Comparison of ENCODE assay signal across 13 cellular contexts in the genomic region with DNA sequence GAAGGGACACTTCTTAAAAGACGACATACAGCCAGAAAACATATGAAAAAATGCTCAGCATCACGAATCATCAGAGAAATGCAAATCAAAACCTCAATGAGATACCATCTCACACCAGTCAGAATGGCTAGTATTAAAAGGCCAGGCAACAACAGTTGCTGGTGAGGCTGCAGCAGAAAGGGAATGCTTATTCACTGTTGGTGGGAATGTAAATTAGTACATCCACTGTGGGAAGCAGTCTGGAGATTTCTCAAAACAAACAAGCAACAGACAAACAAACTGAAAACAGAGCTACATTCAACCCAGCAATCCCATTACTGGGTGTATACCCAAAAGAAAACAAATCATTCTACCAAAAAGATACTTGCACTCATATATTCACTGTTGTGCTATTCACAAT.
DNase-seq lines count a peak whose midpoint lies in the region.
"Had no signal": no experiment of that assay in that cellular context is flagged by ENCODE, and none has a peak within 500 bp of the region (broad histone marks: within the 10 kb centered on the region; RNA-seq: fewer than 3 reads in every experiment).

No MANE protein-coding gene starts in this region.

- in situ Hi-C loops in GM23248 (cut with MboI), result no loop called here

- no peaks in the 10 kb centered on the region for H3K4me1 ChIP-seq in GM23248 (ENCODE audit: insufficient read depth)
- H3K4me1 ChIP-seq: A549; BLaER1 treated with 17β-estradiol and CSF1 and Interleukin-3, amounts not matched to agents 10 nM and 100 nM had no signal

- no peaks in the 10 kb centered on the region for H3K27me3 ChIP-seq in GM23248 (replicated peaks; ENCODE audit: insufficient read depth)
- H3K27me3 ChIP-seq: BLaER1 treated with 17β-estradiol and CSF1 and Interleukin-3, amounts not matched to agents 10 nM and 100 nM had no signal

- H3F3A ChIP-seq in GM23248 (ENCODE audit: insufficient read depth), result no peaks in the 10 kb centered on the region

- no peaks in the 10 kb centered on the region for H3K79me2 ChIP-seq in GM23248 (ENCODE audit: insufficient read depth)

- H3K4me2 ChIP-seq in GM23248 (ENCODE audit: unreplicated experiment), result no peak overlapping the region
- H3K4me2 ChIP-seq: A549; BLaER1 treated with 17β-estradiol and CSF1 and Interleukin-3, amounts not matched to agents 10 nM and 100 nM; GM23338 had no signal

- H3K36me3 ChIP-seq in GM23248 (ENCODE audit: low read depth), result no peaks in the 10 kb centered on the region
- H3K36me3 ChIP-seq: BLaER1 treated with 17β-estradiol and CSF1 and Interleukin-3, amounts not matched to agents 10 nM and 100 nM had no signal

- no peak overlapping the region for H3K27ac ChIP-seq in GM23248
- H3K27ac ChIP-seq: A549; BLaER1 treated with 17β-estradiol and CSF1 and Interleukin-3, amounts not matched to agents 10 nM and 100 nM had no signal

- no peaks in the 10 kb centered on the region for H4K20me1 ChIP-seq in GM23248 (ENCODE audit: insufficient read depth)
- H4K20me1 ChIP-seq: BLaER1 treated with 17β-estradiol and CSF1 and Interleukin-3, amounts not matched to agents 10 nM and 100 nM had no signal

- H2AFZ ChIP-seq in GM23248, result no peak overlapping the region
- H2AFZ ChIP-seq: GM23338 had no signal

- H3K9me2 ChIP-seq in GM23248 (ENCODE audit: insufficient read depth), result no peaks in the 10 kb centered on the region

- no peaks in the 10 kb centered on the region for H3K9me3 ChIP-seq in GM23248 (ENCODE audit: low read depth)
- H3K9me3 ChIP-seq: A549 had no signal

- H3K9ac ChIP-seq in GM23248, result no peak overlapping the region
- H3K9ac ChIP-seq: BLaER1 treated with 17β-estradiol and CSF1 and Interleukin-3, amounts not matched to agents 10 nM and 100 nM had no signal

- H3K4me3 ChIP-seq in GM23248, result no peak overlapping the region
- H3K4me3 ChIP-seq: A549; BLaER1 treated with 17β-estradiol and CSF1 and Interleukin-3, amounts not matched to agents 10 nM and 100 nM; GM12878; GM23338 had no signal

- DNase-seq in GM23248 (peak; percentile 5), astrocyte of the hippocampus (ENCODE audit: low read depth, low spot score) (peak; percentile 68), myocyte (ENCODE audit: low read depth) (peak; percentile 24), nucleus accumbens (lab: John Stamatoyannopoulos, UW) (no peak), RKO (ENCODE audit: low spot score) (no peak), occipital lobe (lab: John Stamatoyannopoulos, UW) (no peak)
- DNase-seq: CD4-positive, CD25-positive, alpha-beta regulatory T cell; DMS53; H7 had no signal

- 38 to 40% methylated on average over 2 of the region's 2 CpGs for WGBS in GM23248 (ENCODE audit: low coverage in 1 of 2, low lambda C conversion rate in 2 of 2, missing lambda C conversion rate in 2 of 2), 2 experiments

Comparison
In these comparisons a context has a peak if more than half of its experiments do, and no peak if none do; other contexts are left out.
1. DNase-seq: peak in GM23248 (single experiment), astrocyte of the hippocampus (single experiment) and myocyte (single experiment); none in nucleus accumbens (0 of 56), RKO (single experiment) and occipital lobe (single experiment).